In the genomic region with DNA sequence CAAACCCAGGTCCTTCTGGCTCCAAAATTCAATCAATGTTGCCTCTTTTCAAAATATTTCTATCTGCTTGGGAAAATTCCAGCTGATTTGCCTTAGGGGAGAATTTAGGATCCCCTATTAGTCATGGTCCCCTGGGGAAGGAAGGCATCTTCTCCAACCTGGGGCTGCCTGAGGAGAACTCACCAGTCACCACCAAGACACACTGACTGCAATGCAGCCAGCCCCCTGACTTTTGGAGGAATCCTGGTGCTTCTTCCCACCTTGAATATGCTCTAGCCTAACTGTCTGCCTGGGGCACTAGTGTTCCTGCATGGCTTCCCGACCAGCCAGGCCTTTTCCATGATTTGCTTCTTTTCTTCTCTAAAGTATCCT, we compare ENCODE assay signal across 30 cellular contexts.
DNase-seq lines count a peak whose midpoint lies in the region; ATAC-seq, FAIRE-seq and TF ChIP-seq lines count a peak whose summit lies in the region.
"Had no signal": no experiment of that assay in that cellular context is flagged by ENCODE, and none has a peak within 500 bp of the region (broad histone marks: within the 10 kb centered on the region; RNA-seq: fewer than 3 reads in every experiment).

No MANE protein-coding gene starts in this region.

- POLR2A ChIA-PET in activated CD8-positive, alpha-beta T cell treated with anti-CD3 and anti-CD28 coated beads for 36 hours (lab: Charles Lee), result interaction anchor here (2.2 kb wide), 1 partner anchor 18 kb away, joined by 8 read pairs; no protein-coding TSS in a partner anchor

- peaks cover 19% of the 10 kb centered on the region for H3K36me3 Mint-ChIP-seq in activated CD4-positive, alpha-beta T cell treated with anti-CD3 and anti-CD28 coated beads, Interleukin-2, amount 10 ng/mL, durations not matched to agents 24 days and 14 days (ENCODE audit: low read depth)
- H3K36me3 Mint-ChIP-seq in activated CD8-positive, alpha-beta T cell treated with anti-CD3 and anti-CD28 coated beads for 36 hours (ENCODE audit: low read depth), result peaks cover 6% of the 10 kb centered on the region
- H3K36me3 Mint-ChIP-seq: brain, naive B cell had no signal

- peak overlapping the region; percentile 72 for H3K27ac Mint-ChIP-seq in activated CD4-positive, alpha-beta T cell treated with anti-CD3 and anti-CD28 coated beads, Interleukin-2, amount 10 ng/mL, durations not matched to agents 24 days and 14 days
- H3K27ac Mint-ChIP-seq in activated CD8-positive, alpha-beta T cell treated with anti-CD3 and anti-CD28 coated beads for 36 hours, result peak overlapping the region; percentile 63
- H3K27ac Mint-ChIP-seq: brain had no signal

- FAIRE-seq in kidney (lab: Jason Lieb, UNC), result no peak
- FAIRE-seq: A204.1, HTR-8/SVneo, RCC 7860, small intestine had no signal

- no peaks in the 10 kb centered on the region for H3K9me3 ChIP-seq in kidney (ENCODE audit: control insufficient read depth in 1 of 2, low read length in 2 of 2)
- H3K9me3 ChIP-seq: left ventricle myocardium inferior, SJSA1, testis, uterus had no signal

- H3K4me3 ChIP-seq in fibroblast of mammary gland (ENCODE audit: control insufficient read depth, low read depth, low read length) (no peak overlapping the region), kidney (ENCODE audit: low read length in 2 of 2) (no peak overlapping the region)
- H3K4me3 ChIP-seq: left ventricle myocardium inferior, SJSA1, testis, uterus had no signal

- H3K9ac ChIP-seq in kidney (ENCODE audit: low read length in 2 of 2), result no peak overlapping the region

- H3K4me1 ChIP-seq in kidney (ENCODE audit: control insufficient read depth in 1 of 2, insufficient read depth in 1 of 2, low read depth in 1 of 2, low read length in 2 of 2), result no peaks in the 10 kb centered on the region
- H3K4me1 ChIP-seq: left ventricle myocardium inferior, testis, uterus had no signal

- TF ChIP-seq CTCF in activated CD8-positive, alpha-beta T cell treated with anti-CD3 and anti-CD28 coated beads for 36 hours (IDR thresholded peaks at IDR 0.05), result no peak
- TF ChIP-seq CTCF in fibroblast of mammary gland (conservative IDR thresholded peaks at IDR 0.05; ENCODE audit: control insufficient read depth, insufficient read depth, low read depth, low read length) (no peak), kidney (IDR thresholded peaks at IDR 0.05; ENCODE audit: borderline replicate concordance, extremely low read depth, insufficient read depth) (no peak)

- H3K4me3 Mint-ChIP-seq in activated CD4-positive, alpha-beta T cell treated with anti-CD3 and anti-CD28 coated beads, Interleukin-2, amount 10 ng/mL, durations not matched to agents 24 days and 14 days, result no peak overlapping the region
- H3K4me3 Mint-ChIP-seq in activated CD8-positive, alpha-beta T cell treated with anti-CD3 and anti-CD28 coated beads for 36 hours, result no peak overlapping the region
- H3K4me3 Mint-ChIP-seq: brain, naive B cell had no signal

- no peaks in the 10 kb centered on the region for H3K36me3 ChIP-seq in kidney (ENCODE audit: control insufficient read depth in 1 of 2, insufficient read depth in 2 of 2, low read length in 2 of 2)
- H3K36me3 ChIP-seq: left ventricle myocardium inferior, SJSA1, uterus had no signal

- peak; percentile 17 for ATAC-seq in activated CD8-positive, alpha-beta T cell treated with anti-CD3 and anti-CD28 coated beads for 36 hours

- peaks cover 6% of the 10 kb centered on the region for H3K9me3 Mint-ChIP-seq in activated CD4-positive, alpha-beta T cell treated with anti-CD3 and anti-CD28 coated beads, Interleukin-2, amount 10 ng/mL, durations not matched to agents 24 days and 14 days
- H3K9me3 Mint-ChIP-seq in activated CD8-positive, alpha-beta T cell treated with anti-CD3 and anti-CD28 coated beads for 36 hours, result peaks cover 4% of the 10 kb centered on the region
- H3K9me3 Mint-ChIP-seq: naive B cell had no signal

- intact Hi-C loops in activated CD4-positive, alpha-beta T cell treated with anti-CD3 and anti-CD28 coated beads, Interleukin-2, amount 10 ng/mL, durations not matched to agents 24 days and 14 days (cut with micrococcal nuclease), result no loop called here
- intact Hi-C loops in activated CD8-positive, alpha-beta T cell treated with anti-CD3 and anti-CD28 coated beads for 36 hours (cut with micrococcal nuclease), result no loop called here
- intact Hi-C loops in kidney (cut with DNase I), result no loop called here

- CTCF ChIA-PET in activated CD8-positive, alpha-beta T cell treated with anti-CD3 and anti-CD28 coated beads for 36 hours (lab: Charles Lee), result no interaction called here

- no peaks in the 10 kb centered on the region for H3K27me3 Mint-ChIP-seq in activated CD4-positive, alpha-beta T cell treated with anti-CD3 and anti-CD28 coated beads, Interleukin-2, amount 10 ng/mL, durations not matched to agents 24 days and 14 days
- H3K27me3 Mint-ChIP-seq in activated CD8-positive, alpha-beta T cell treated with anti-CD3 and anti-CD28 coated beads for 36 hours, result no peaks in the 10 kb centered on the region

- H3K4me1 Mint-ChIP-seq in activated CD4-positive, alpha-beta T cell treated with anti-CD3 and anti-CD28 coated beads, Interleukin-2, amount 10 ng/mL, durations not matched to agents 24 days and 14 days, result peaks cover 27% of the 10 kb centered on the region
- peaks cover 29% of the 10 kb centered on the region for H3K4me1 Mint-ChIP-seq in activated CD8-positive, alpha-beta T cell treated with anti-CD3 and anti-CD28 coated beads for 36 hours (ENCODE audit: low read depth)
- H3K4me1 Mint-ChIP-seq: brain had no signal

- DNase-seq in activated CD4-positive, alpha-beta T cell treated with anti-CD3 and anti-CD28 coated beads, Interleukin-2, amount 10 ng/mL, durations not matched to agents 24 days and 14 days, result no peak
- DNase-seq in activated CD4-positive, alpha-beta T cell treated with anti-CD3 and anti-CD28 coated beads for 48 hours, result no peak
- DNase-seq in Daoy (ENCODE audit: low read depth) (peak; percentile 4), fibroblast of mammary gland (ENCODE audit: low read depth) (peak; percentile 41), kidney (no peak), NCI-H2081 (lab: John Stamatoyannopoulos, UW) (no peak), NCI-H146 (lab: John Stamatoyannopoulos, UW) (no peak)
- DNase-seq in activated CD8-positive, alpha-beta T cell treated with anti-CD3 and anti-CD28 coated beads for 36 hours, result no peak
- DNase-seq: activated T-cell treated with anti-CD3 and anti-CD28 coated beads for 4 hours; AML-193; COR-L47; erythroblast; foreskin fibroblast; H7; KG1; left ventricle myocardium inferior; naive B cell; NCI-H2171; NCI-H524; occipital lobe; small intestine; stimulated activated CD4-positive, alpha-beta T cell treated with anti-CD3 and anti-CD28 coated beads, Interleukin-2, amount 100 ng/mL, for 24 hours; testis; uterus had no signal

- no peak overlapping the region for H3K27ac ChIP-seq in kidney (ENCODE audit: low read depth in 2 of 2, low read length in 2 of 2)
- H3K27ac ChIP-seq: left ventricle myocardium inferior, SJSA1, testis, uterus, VCaP had no signal

Comparison
In these comparisons a context has a peak if more than half of its experiments do, and no peak if none do; other contexts are left out.
1. DNase-seq: peak in Daoy (single experiment) and fibroblast of mammary gland (single experiment); none in activated CD4-positive, alpha-beta T cell treated with anti-CD3 and anti-CD28 coated beads, Interleukin-2, amount 10 ng/mL, durations not matched to agents 24 days and 14 days (single experiment), activated CD4-positive, alpha-beta T cell treated with anti-CD3 and anti-CD28 coated beads for 48 hours (single experiment), activated CD8-positive, alpha-beta T cell treated with anti-CD3 and anti-CD28 coated beads for 36 hours (single experiment), kidney (single experiment), NCI-H2081 (0 of 2) and NCI-H146 (single experiment).